In the genomic region with DNA sequence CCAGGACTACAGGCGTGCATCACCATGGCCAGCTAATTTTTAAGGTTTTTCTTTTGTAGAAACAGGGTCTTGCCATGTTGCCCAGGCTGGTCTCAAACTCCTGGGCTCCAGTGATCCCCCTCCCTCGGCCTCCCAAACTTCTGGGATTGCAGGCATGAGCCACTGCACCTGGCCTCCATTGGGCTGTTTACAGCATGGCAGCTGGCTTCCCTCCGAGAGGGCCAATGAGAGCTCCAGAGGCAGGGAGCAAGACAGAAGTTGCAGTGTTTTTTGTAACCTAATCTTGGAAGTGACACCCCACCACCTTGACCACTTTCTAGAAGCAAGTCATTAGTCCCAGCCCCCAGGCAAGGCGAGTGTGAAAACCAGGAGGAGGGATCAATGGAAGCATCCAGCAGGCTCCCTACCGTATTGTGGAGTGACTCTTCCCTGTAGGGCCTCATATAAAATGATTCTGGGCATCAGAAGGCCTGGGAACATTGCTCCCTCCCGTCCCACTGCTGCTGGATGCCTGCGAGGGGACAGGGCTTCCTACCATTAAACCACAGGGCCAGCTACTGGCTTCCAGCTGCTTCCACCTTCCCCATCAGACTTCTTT, we compare ENCODE assay signal across 1 cellular context.
TF ChIP-seq lines count a peak whose summit lies in the region.

No MANE protein-coding gene starts in this region.

TF ChIP-seq in HepG2, 621 proteins besides CTCF, POLR2A, EP300 and RAD21 (continued from another document and continues in another):
- TF ChIP-seq, protein P1, sequence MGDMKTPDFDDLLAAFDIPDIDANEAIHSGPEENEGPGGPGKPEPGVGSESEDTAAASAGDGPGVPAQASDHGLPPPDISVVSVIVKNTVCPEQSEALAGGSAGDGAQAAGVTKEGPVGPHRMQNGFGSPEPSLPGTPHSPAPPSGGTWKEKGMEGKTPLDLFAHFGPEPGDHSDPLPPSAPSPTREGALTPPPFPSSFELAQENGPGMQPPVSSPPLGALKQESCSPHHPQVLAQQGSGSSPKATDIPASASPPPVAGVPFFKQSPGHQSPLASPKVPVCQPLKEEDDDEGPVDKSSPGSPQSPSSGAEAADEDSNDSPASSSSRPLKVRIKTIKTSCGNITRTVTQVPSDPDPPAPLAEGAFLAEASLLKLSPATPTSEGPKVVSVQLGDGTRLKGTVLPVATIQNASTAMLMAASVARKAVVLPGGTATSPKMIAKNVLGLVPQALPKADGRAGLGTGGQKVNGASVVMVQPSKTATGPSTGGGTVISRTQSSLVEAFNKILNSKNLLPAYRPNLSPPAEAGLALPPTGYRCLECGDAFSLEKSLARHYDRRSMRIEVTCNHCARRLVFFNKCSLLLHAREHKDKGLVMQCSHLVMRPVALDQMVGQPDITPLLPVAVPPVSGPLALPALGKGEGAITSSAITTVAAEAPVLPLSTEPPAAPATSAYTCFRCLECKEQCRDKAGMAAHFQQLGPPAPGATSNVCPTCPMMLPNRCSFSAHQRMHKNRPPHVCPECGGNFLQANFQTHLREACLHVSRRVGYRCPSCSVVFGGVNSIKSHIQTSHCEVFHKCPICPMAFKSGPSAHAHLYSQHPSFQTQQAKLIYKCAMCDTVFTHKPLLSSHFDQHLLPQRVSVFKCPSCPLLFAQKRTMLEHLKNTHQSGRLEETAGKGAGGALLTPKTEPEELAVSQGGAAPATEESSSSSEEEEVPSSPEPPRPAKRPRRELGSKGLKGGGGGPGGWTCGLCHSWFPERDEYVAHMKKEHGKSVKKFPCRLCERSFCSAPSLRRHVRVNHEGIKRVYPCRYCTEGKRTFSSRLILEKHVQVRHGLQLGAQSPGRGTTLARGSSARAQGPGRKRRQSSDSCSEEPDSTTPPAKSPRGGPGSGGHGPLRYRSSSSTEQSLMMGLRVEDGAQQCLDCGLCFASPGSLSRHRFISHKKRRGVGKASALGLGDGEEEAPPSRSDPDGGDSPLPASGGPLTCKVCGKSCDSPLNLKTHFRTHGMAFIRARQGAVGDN (CRISPR knock-in tag; IDR thresholded peaks at IDR 0.05): peak; percentile 44
- no peak for TF ChIP-seq GTF2F1 (IDR thresholded peaks at IDR 0.05; ENCODE audit: low read length)
- TF ChIP-seq ZBTB46 (CRISPR knock-in tag; IDR thresholded peaks at IDR 0.05; ENCODE audit: borderline replicate concordance): no peak
- no peak for TF ChIP-seq ZNF780A (CRISPR knock-in tag; IDR thresholded peaks at IDR 0.05)
- TF ChIP-seq, protein P2, sequence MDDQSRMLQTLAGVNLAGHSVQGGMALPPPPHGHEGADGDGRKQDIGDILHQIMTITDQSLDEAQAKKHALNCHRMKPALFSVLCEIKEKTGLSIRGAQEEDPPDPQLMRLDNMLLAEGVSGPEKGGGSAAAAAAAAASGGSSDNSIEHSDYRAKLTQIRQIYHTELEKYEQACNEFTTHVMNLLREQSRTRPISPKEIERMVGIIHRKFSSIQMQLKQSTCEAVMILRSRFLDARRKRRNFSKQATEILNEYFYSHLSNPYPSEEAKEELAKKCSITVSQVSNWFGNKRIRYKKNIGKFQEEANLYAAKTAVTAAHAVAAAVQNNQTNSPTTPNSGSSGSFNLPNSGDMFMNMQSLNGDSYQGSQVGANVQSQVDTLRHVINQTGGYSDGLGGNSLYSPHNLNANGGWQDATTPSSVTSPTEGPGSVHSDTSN (CRISPR knock-in tag; IDR thresholded peaks at IDR 0.05; ENCODE audit: borderline replicate concordance): no peak
- no peak for TF ChIP-seq MIER2 (CRISPR knock-in tag; IDR thresholded peaks at IDR 0.05)
- TF ChIP-seq ZBTB40 (IDR thresholded peaks at IDR 0.05): no peak
- TF ChIP-seq ZBTB40 (CRISPR knock-in tag; IDR thresholded peaks at IDR 0.05): 0 out of 2 replicates have a peak, but pooled peaks have one; percentile 22
- peak; percentile 44; the same call in 1 of the 2 replicates for TF ChIP-seq ZNF292 (CRISPR knock-in tag; IDR thresholded peaks at IDR 0.05; ENCODE audit: borderline replicate concordance, low read depth)
- TF ChIP-seq, protein P3, sequence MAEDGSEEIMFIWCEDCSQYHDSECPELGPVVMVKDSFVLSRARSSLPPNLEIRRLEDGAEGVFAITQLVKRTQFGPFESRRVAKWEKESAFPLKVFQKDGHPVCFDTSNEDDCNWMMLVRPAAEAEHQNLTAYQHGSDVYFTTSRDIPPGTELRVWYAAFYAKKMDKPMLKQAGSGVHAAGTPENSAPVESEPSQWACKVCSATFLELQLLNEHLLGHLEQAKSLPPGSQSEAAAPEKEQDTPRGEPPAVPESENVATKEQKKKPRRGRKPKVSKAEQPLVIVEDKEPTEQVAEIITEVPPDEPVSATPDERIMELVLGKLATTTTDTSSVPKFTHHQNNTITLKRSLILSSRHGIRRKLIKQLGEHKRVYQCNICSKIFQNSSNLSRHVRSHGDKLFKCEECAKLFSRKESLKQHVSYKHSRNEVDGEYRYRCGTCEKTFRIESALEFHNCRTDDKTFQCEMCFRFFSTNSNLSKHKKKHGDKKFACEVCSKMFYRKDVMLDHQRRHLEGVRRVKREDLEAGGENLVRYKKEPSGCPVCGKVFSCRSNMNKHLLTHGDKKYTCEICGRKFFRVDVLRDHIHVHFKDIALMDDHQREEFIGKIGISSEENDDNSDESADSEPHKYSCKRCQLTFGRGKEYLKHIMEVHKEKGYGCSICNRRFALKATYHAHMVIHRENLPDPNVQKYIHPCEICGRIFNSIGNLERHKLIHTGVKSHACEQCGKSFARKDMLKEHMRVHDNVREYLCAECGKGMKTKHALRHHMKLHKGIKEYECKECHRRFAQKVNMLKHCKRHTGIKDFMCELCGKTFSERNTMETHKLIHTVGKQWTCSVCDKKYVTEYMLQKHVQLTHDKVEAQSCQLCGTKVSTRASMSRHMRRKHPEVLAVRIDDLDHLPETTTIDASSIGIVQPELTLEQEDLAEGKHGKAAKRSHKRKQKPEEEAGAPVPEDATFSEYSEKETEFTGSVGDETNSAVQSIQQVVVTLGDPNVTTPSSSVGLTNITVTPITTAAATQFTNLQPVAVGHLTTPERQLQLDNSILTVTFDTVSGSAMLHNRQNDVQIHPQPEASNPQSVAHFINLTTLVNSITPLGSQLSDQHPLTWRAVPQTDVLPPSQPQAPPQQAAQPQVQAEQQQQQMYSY (CRISPR knock-in tag; IDR thresholded peaks at IDR 0.05): 0 out of 2 replicates have a peak, but pooled peaks have one; percentile 41
- peak; percentile 4; the same call in 1 of the 2 replicates for TF ChIP-seq ZNF430 (CRISPR knock-in tag; IDR thresholded peaks at IDR 0.05)
- TF ChIP-seq THAP11 (CRISPR knock-in tag; IDR thresholded peaks at IDR 0.05): no peak
- no peak for TF ChIP-seq SUZ12 (IDR thresholded peaks at IDR 0.05; ENCODE audit: low read depth, low read length)
- TF ChIP-seq ZNF747 (CRISPR knock-in tag; IDR thresholded peaks at IDR 0.05; ENCODE audit: borderline replicate concordance): 0 out of 2 replicates have a peak, but pooled peaks have one; percentile 20
- TF ChIP-seq, protein P4, sequence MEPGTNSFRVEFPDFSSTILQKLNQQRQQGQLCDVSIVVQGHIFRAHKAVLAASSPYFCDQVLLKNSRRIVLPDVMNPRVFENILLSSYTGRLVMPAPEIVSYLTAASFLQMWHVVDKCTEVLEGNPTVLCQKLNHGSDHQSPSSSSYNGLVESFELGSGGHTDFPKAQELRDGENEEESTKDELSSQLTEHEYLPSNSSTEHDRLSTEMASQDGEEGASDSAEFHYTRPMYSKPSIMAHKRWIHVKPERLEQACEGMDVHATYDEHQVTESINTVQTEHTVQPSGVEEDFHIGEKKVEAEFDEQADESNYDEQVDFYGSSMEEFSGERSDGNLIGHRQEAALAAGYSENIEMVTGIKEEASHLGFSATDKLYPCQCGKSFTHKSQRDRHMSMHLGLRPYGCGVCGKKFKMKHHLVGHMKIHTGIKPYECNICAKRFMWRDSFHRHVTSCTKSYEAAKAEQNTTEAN (CRISPR knock-in tag; conservative IDR thresholded peaks at IDR 0.05): no peak
- TF ChIP-seq KAT2B (IDR thresholded peaks at IDR 0.05; ENCODE audit: borderline replicate concordance, low read depth, low read length): no peak
- TF ChIP-seq NRL (CRISPR knock-in tag; IDR thresholded peaks at IDR 0.05; ENCODE audit: borderline replicate concordance): peak; percentile 85
- TF ChIP-seq, protein P5, sequence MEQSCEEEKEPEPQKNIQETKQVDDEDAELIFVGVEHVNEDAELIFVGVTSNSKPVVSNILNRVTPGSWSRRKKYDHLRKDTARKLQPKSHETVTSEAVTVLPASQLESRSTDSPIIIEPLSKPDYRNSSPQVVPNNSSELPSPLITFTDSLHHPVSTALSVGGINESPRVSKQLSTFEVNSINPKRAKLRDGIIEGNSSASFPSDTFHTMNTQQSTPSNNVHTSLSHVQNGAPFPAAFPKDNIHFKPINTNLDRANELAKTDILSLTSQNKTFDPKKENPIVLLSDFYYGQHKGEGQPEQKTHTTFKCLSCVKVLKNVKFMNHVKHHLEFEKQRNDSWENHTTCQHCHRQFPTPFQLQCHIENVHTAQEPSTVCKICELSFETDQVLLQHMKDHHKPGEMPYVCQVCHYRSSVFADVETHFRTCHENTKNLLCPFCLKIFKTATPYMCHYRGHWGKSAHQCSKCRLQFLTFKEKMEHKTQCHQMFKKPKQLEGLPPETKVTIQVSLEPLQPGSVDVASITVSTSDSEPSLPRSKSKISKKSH (CRISPR knock-in tag; IDR thresholded peaks at IDR 0.05; ENCODE audit: borderline replicate concordance): peak; percentile 40; the same call in 1 of the 2 replicates
